Comparison of ENCODE assay signal across 11 cellular contexts in genomic region chr3:132432639-132433038, GRCh38. TPM values are rescaled to one million over a fixed set of nuclear protein-coding genes. Genes with fewer than 3 reads are reported as not detected.
A peak's percentile ranks its signal among the peaks of the same experiment; 100 is the strongest.
DNase-seq lines count a peak whose midpoint lies in the region; TF ChIP-seq lines count a peak whose summit lies in the region.
"Had no signal": no experiment of that assay in that cellular context is flagged by ENCODE, and none has a peak within 500 bp of the region (broad histone marks: within the 10 kb centered on the region; RNA-seq: fewer than 3 reads in every experiment).

No MANE protein-coding gene starts in this region.

- peaks cover 20% of the 10 kb centered on the region for H3K36me3 ChIP-seq in SJSA1
- H3K36me3 ChIP-seq: adrenal gland had no signal

- H3K9me3 ChIP-seq in SJSA1 (replicated peaks): no peaks in the 10 kb centered on the region
- H3K9me3 ChIP-seq: adrenal gland had no signal

- no peak for TF ChIP-seq CTCF in fibroblast of mammary gland (conservative IDR thresholded peaks at IDR 0.05; ENCODE audit: control insufficient read depth, insufficient read depth, low read depth, low read length)

- peaks cover 16% of the 10 kb centered on the region for H3K4me1 ChIP-seq in SJSA1 (replicated peaks)

- H3K27ac ChIP-seq in SJSA1: peak overlapping the region; percentile 31
- H3K27ac ChIP-seq: adrenal gland had no signal

- DNase-seq in stimulated activated CD4-positive, alpha-beta T cell treated with anti-CD3 and anti-CD28 coated beads, Interleukin-2, amount 100 ng/mL, for 4 hours (ENCODE audit: low read depth): peak; percentile 11
- no peak for DNase-seq in stimulated activated CD4-positive, alpha-beta T cell treated with anti-CD3 and anti-CD28 coated beads, Interleukin-4, amount 100 ng/mL, for 1 hour
- DNase-seq in SJSA1 (ENCODE audit: low read depth in 1 of 2, low spot score in 2 of 2) (no peak), fibroblast of mammary gland (ENCODE audit: low read depth) (peak; percentile 90), inferior parietal cortex (ENCODE audit: extremely low spot score) (no peak), NCI-H2029 (lab: John Stamatoyannopoulos, UW) (no peak), iPS-NIHi7 (ENCODE audit: extremely low spot score) (no peak), NCI-H2107 (lab: John Stamatoyannopoulos, UW) (no peak)
- DNase-seq: DMS79 treated with DMSO at 0.1 percent for 48 hours; stimulated activated CD4-positive, alpha-beta T cell treated with anti-CD3 and anti-CD28 coated beads, Interleukin-2, amount 100 ng/mL, for 48 hours had no signal

- no peaks in the 10 kb centered on the region for H3K27me3 ChIP-seq in SJSA1 (replicated peaks)
- H3K27me3 ChIP-seq: adrenal gland had no signal

- no peak overlapping the region for H3K4me3 ChIP-seq in SJSA1
- no peak overlapping the region for H3K4me3 ChIP-seq in fibroblast of mammary gland (ENCODE audit: control insufficient read depth, low read depth, low read length)
- H3K4me3 ChIP-seq: adrenal gland had no signal

RNA-seq across cellular contexts. Expression of gene DNAJC13, which starts 15.3 kb away (rescaled TPM):
- 28.2 and 43.2 TPM in 2 replicates for total RNA-seq in SJSA1 (2014; rRNA removed; shearing (Covaris generic))

Comparison
In these comparisons a context has a peak if more than half of its experiments do, and no peak if none do; other contexts are left out.
1. DNase-seq: peak in stimulated activated CD4-positive, alpha-beta T cell treated with anti-CD3 and anti-CD28 coated beads, Interleukin-2, amount 100 ng/mL, for 4 hours (single experiment) and fibroblast of mammary gland (single experiment); none in stimulated activated CD4-positive, alpha-beta T cell treated with anti-CD3 and anti-CD28 coated beads, Interleukin-4, amount 100 ng/mL, for 1 hour (single experiment), SJSA1 (0 of 2), inferior parietal cortex (single experiment), NCI-H2029 (single experiment), iPS-NIHi7 (single experiment) and NCI-H2107 (single experiment).